In genomic region chr16:73058616-73059409, GRCh38 we compare ENCODE assay signal across 8 cellular contexts. TPM values are rescaled to one million over a fixed set of nuclear protein-coding genes. Genes with fewer than 3 reads are reported as not detected.
DNase-seq lines count a peak whose midpoint lies in the region; ATAC-seq and TF ChIP-seq lines count a peak whose summit lies in the region.

No MANE protein-coding gene starts in this region.

- H3K36me3 ChIP-seq in SJSA1 (no peaks in the 10 kb centered on the region), muscle layer of duodenum (ENCODE audit: control insufficient read depth in 1 of 2, insufficient read depth in 2 of 2, low read length in 2 of 2) (no peaks in the 10 kb centered on the region)

- peaks cover 30% of the 10 kb centered on the region for H3K27me3 Mint-ChIP-seq in endothelial cell (ENCODE audit: unreplicated experiment)

- ATAC-seq in GM19452 (IDR thresholded peaks at IDR 0.05; ENCODE audit: unreplicated experiment), result peak; percentile 18

- DNase-seq in DMS153 (lab: John Stamatoyannopoulos, UW) (peak; percentile 35), HT-29 (ENCODE audit: low spot score) (peak; percentile 57), SJSA1 (ENCODE audit: low read depth in 1 of 2, low spot score in 2 of 2) (peak in 1 of 2 experiments; percentile 63), endothelial cell (ENCODE audit: low spot score) (peak; percentile 56), cerebellum (ENCODE audit: low spot score) (no peak), pons (ENCODE audit: low spot score) (no peak)

- peaks cover 65% of the 10 kb centered on the region for H3K4me1 Mint-ChIP-seq in endothelial cell (ENCODE audit: unreplicated experiment)

- H3K9me3 Mint-ChIP-seq in endothelial cell (ENCODE audit: unreplicated experiment), result no peaks in the 10 kb centered on the region

- peak overlapping the region; percentile 61 for H3K27ac Mint-ChIP-seq in endothelial cell (ENCODE audit: unreplicated experiment)

- no peak for TF ChIP-seq CTCF in endothelial cell (IDR thresholded peaks at IDR 0.05; ENCODE audit: unreplicated experiment)

- H3K4me3 Mint-ChIP-seq in endothelial cell (ENCODE audit: unreplicated experiment), result peak overlapping the region; percentile 94

- no peaks in the 10 kb centered on the region for H3K27me3 ChIP-seq in SJSA1 (replicated peaks)
- H3K27me3 ChIP-seq in muscle layer of duodenum (ENCODE audit: low read depth, low read length), result peaks cover 17% of the 10 kb centered on the region

- H3K4me3 ChIP-seq in SJSA1 (peak overlapping the region; percentile 78), muscle layer of duodenum (ENCODE audit: low read depth in 1 of 2, low read length in 2 of 2) (peak overlapping the region; percentile 71 to 82)

- H3K36me3 Mint-ChIP-seq in endothelial cell (ENCODE audit: low read depth, unreplicated experiment), result peaks cover 7% of the 10 kb centered on the region

- peaks cover 46% of the 10 kb centered on the region for H3K4me1 ChIP-seq in SJSA1 (replicated peaks)
- peaks cover 11 to 26% of the 10 kb centered on the region in 2 donors for H3K4me1 ChIP-seq in muscle layer of duodenum (ENCODE audit: control insufficient read depth in 1 of 2, insufficient read depth in 2 of 2, low read length in 2 of 2)

- H3K27ac ChIP-seq in SJSA1 (peak overlapping the region; percentile 65; the same call in 1 of the 2 replicates), muscle layer of duodenum (ENCODE audit: low read length) (peak overlapping the region; percentile 74)

- H3K9me3 ChIP-seq in SJSA1 (replicated peaks) (no peaks in the 10 kb centered on the region), muscle layer of duodenum (ENCODE audit: control insufficient read depth in 1 of 2, low read length in 2 of 2) (no peaks in the 10 kb centered on the region)

RNA-seq across cellular contexts. Expression of gene ZFHX3, which starts 10.9 kb away (rescaled TPM):
- total RNA-seq in HT-29 (2014; rRNA removed; shearing (Covaris generic)), result 2.6 and 3.5 TPM in 2 replicates
- 2.1 and 2.3 TPM in 2 replicates for total RNA-seq in SJSA1 (2014; rRNA removed; shearing (Covaris generic))
- total RNA-seq in endothelial cell (ENCODE audit: unreplicated experiment), result 17.7 TPM
- total RNA-seq in cerebellum, result 4.7 TPM

Comparison
In these comparisons a context has a peak if more than half of its experiments do, and no peak if none do; other contexts are left out.
1. DNase-seq: peak in DMS153 (single experiment), HT-29 (single experiment) and endothelial cell (single experiment); none in cerebellum (single experiment) and pons (single experiment).